In genomic region chr3:46552538-46552937, GRCh38 we compare ENCODE assay signal across 27 cellular contexts. TPM values are rescaled to one million over a fixed set of nuclear protein-coding genes. Genes with fewer than 3 reads are reported as not detected.
"Had no signal": no experiment of that assay in that cellular context is flagged by ENCODE, and none has a peak within 500 bp of the region (broad histone marks: within the 10 kb centered on the region; RNA-seq: fewer than 3 reads in every experiment).

No MANE protein-coding gene starts in this region.

- H3K9me3 Mint-ChIP-seq: dendritic cell treated with granulocyte-macrophage colony-stimulating factor and Interleukin-4, amounts not matched to agents 40 ng/mL and 50 ng/mL, for 4 days; effector memory CD8-positive, alpha-beta T cell; immature natural killer cell; stimulated activated effector memory CD8-positive, alpha-beta T cell treated with anti-CD3 and anti-CD28 coated beads, Interleukin-12 subunit alpha, Interleukin-12 subunit beta, amount 100 ng/mL, for 72 hours had no signal

- H3K4me3 ChIP-seq: esophagus squamous epithelium, right atrium auricular region, smooth muscle cell, tibial artery, upper lobe of left lung, vagina had no signal

- H3K4me1 Mint-ChIP-seq: immature natural killer cell; stimulated activated effector memory CD8-positive, alpha-beta T cell treated with anti-CD3 and anti-CD28 coated beads, Interleukin-12 subunit alpha, Interleukin-12 subunit beta, amount 100 ng/mL, for 72 hours had no signal

- H3K36me3 ChIP-seq: esophagus squamous epithelium, neutrophil, right atrium auricular region, tibial artery, upper lobe of left lung, vagina had no signal

- H3K4me1 ChIP-seq: right atrium auricular region, tibial artery, upper lobe of left lung, vagina had no signal

- H3K27ac ChIP-seq: epithelial cell of prostate, esophagus squamous epithelium, neutrophil, right atrium auricular region, tibial artery, upper lobe of left lung, vagina had no signal

- DNase-seq: effector memory CD8-positive, alpha-beta T cell; esophagus squamous epithelium; foreskin fibroblast; immature natural killer cell; left cardiac atrium; naive thymus-derived CD4-positive, alpha-beta T cell; posterior cingulate gyrus; stimulated activated CD4-positive, alpha-beta T cell treated with anti-CD3 and anti-CD28 coated beads, Interleukin-2, amount 100 ng/mL, for 48 hours; stimulated activated CD8-positive, alpha-beta memory T cell treated with anti-CD3 and anti-CD28 coated beads, Interleukin-4, amount 100 ng/mL, for 48 hours; stimulated activated naive CD8-positive, alpha-beta T cell treated with anti-CD3 and anti-CD28 coated beads, Interleukin-15, Interleukin-2, amounts not matched to agents 100 U/mL and 50 U/mL, for 24 hours; tibial artery; upper lobe of left lung had no signal

- H3K27me3 ChIP-seq: esophagus squamous epithelium, right atrium auricular region, upper lobe of left lung, vagina had no signal

- H3K9me3 ChIP-seq: esophagus squamous epithelium, neutrophil, right atrium auricular region, tibial artery, upper lobe of left lung, vagina had no signal

- ATAC-seq: effector memory CD8-positive, alpha-beta T cell; naive thymus-derived CD4-positive, alpha-beta T cell; stimulated activated effector memory CD8-positive, alpha-beta T cell treated with anti-CD3 and anti-CD28 coated beads, Interleukin-12 subunit alpha, Interleukin-12 subunit beta, amount 100 ng/mL, for 72 hours; stimulated activated naive CD8-positive, alpha-beta T cell treated with anti-CD3 and anti-CD28 coated beads, Interleukin-15, Interleukin-2, amounts not matched to agents 100 U/mL and 50 U/mL, for 24 hours had no signal

- H3K4me3 Mint-ChIP-seq: dendritic cell treated with granulocyte-macrophage colony-stimulating factor and Interleukin-4, amounts not matched to agents 40 ng/mL and 50 ng/mL, for 4 days; effector memory CD8-positive, alpha-beta T cell; immature natural killer cell; naive thymus-derived CD4-positive, alpha-beta T cell; stimulated activated effector memory CD8-positive, alpha-beta T cell treated with anti-CD3 and anti-CD28 coated beads, Interleukin-12 subunit alpha, Interleukin-12 subunit beta, amount 100 ng/mL, for 72 hours had no signal

- H3K27ac Mint-ChIP-seq: dendritic cell treated with granulocyte-macrophage colony-stimulating factor and Interleukin-4, amounts not matched to agents 40 ng/mL and 50 ng/mL, for 4 days; effector memory CD8-positive, alpha-beta T cell; immature natural killer cell; stimulated activated effector memory CD8-positive, alpha-beta T cell treated with anti-CD3 and anti-CD28 coated beads, Interleukin-12 subunit alpha, Interleukin-12 subunit beta, amount 100 ng/mL, for 72 hours had no signal

- H3K36me3 Mint-ChIP-seq: immature natural killer cell; stimulated activated effector memory CD8-positive, alpha-beta T cell treated with anti-CD3 and anti-CD28 coated beads, Interleukin-12 subunit alpha, Interleukin-12 subunit beta, amount 100 ng/mL, for 72 hours had no signal

- H3K4me2 ChIP-seq: smooth muscle cell had no signal

RNA-seq across cellular contexts. Expression of gene LRRC2, which starts 13.6 kb away (rescaled TPM):
- polyA plus RNA-seq: immature natural killer cell, neural cell had no signal

RNA-seq across cellular contexts. Expression of gene RTP3, which starts 54.8 kb away (rescaled TPM):
- total RNA-seq: esophagus squamous epithelium; left cardiac atrium; lung microvascular endothelial cell; mesenteric fat pad; naive thymus-derived CD4-positive, alpha-beta T cell; osteoblast; right atrium auricular region; smooth muscle cell; temporal lobe; upper lobe of left lung; vagina had no signal
- polyA plus RNA-seq: immature natural killer cell; keratinocyte; naive thymus-derived CD4-positive, alpha-beta T cell; neural cell had no signal

RNA-seq across cellular contexts. Expression of gene FAM240A, which starts 59.8 kb away (rescaled TPM):
- total RNA-seq: left cardiac atrium; liver; lung microvascular endothelial cell; mesenteric fat pad; mononuclear cell; naive thymus-derived CD4-positive, alpha-beta T cell; right atrium auricular region; smooth muscle cell; temporal lobe; upper lobe of left lung; vagina had no signal
- polyA plus RNA-seq: immature natural killer cell; keratinocyte; liver; naive thymus-derived CD4-positive, alpha-beta T cell; neural cell; smooth muscle cell had no signal
